ENCODE assay signal across 11 cellular contexts in the genomic region with DNA sequence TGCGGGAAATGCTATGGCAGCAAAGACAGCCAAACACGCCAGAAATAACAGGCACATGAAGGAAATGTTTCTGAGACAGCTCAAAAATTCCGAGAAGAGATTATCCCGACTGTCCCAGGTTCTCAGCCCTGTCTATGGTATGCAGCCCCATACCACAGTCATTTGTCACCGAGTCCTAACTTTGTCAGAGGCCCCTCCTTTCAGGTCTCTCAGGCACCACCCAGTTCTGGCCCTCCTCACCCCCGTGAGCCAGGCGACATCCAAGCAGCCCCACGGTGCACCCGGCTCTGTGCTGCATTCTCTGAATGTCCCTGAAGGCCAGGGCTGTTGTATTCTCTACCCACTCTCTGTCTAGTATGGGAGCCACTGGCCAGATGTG. TPM values are rescaled to one million over a fixed set of nuclear protein-coding genes. Genes with fewer than 3 reads are reported as not detected.
DNase-seq lines count a peak whose midpoint lies in the region; ATAC-seq and TF ChIP-seq lines count a peak whose summit lies in the region.
"Had no signal": no experiment of that assay in that cellular context is flagged by ENCODE, and none has a peak within 500 bp of the region (broad histone marks: within the 10 kb centered on the region; RNA-seq: fewer than 3 reads in every experiment).

No MANE protein-coding gene starts in this region.

- peak overlapping the region; percentile 87 for H3K27ac Mint-ChIP-seq in neural crest cell (ENCODE audit: unreplicated experiment)

- H3K79me2 ChIP-seq in ACC112 (ENCODE audit: control insufficient read depth, insufficient read depth, low read length, unreplicated experiment): peaks cover 81% of the 10 kb centered on the region

- H3K9me3 ChIP-seq in Panc1 (ENCODE audit: control insufficient read depth, insufficient read depth, low read depth, low read length) (no peaks in the 10 kb centered on the region), esophagus muscularis mucosa (no peaks in the 10 kb centered on the region)

- peak; percentile 62 for TF ChIP-seq EP300 in esophagus muscularis mucosa (IDR thresholded peaks at IDR 0.05)

- no peaks in the 10 kb centered on the region for H3K9me3 Mint-ChIP-seq in neural crest cell
- H3K9me3 Mint-ChIP-seq: CD4-positive, CD25-positive, alpha-beta regulatory T cell had no signal

- BruUV-seq in Panc1 (replicated peaks; lab: Mats Ljungman, UMichigan): no TSS peak

- TF ChIP-seq CTCF in Panc1 (IDR thresholded peaks at IDR 0.05) (no peak), esophagus muscularis mucosa (IDR thresholded peaks at IDR 0.05) (no peak), neural crest cell (conservative IDR thresholded peaks at IDR 0.05) (no peak)

- peak overlapping the region; percentile 58 for H3K4me3 ChIP-seq in ACC112 (ENCODE audit: low read depth, low read length)
- no peak overlapping the region for H3K4me3 ChIP-seq in Panc1 (ENCODE audit: low read depth in 2 of 2, low read length in 2 of 2)
- peak overlapping the region in 3 of 4 donors; percentile 20 to 25 (median 24) for H3K4me3 ChIP-seq in esophagus muscularis mucosa

- H2AFZ ChIP-seq in ACC112 (ENCODE audit: low read length, unreplicated experiment): no peak overlapping the region

- intact Hi-C loops in Panc1 (cut with micrococcal nuclease; ENCODE audit: unreplicated experiment) (no loop called here), esophagus muscularis mucosa (cut with DNase I) (no loop called here)

- H3K27me3 ChIP-seq in ACC112 (ENCODE audit: insufficient read depth, low read length): no peaks in the 10 kb centered on the region
- no peaks in the 10 kb centered on the region for H3K27me3 ChIP-seq in Panc1 (ENCODE audit: control insufficient read depth, insufficient read depth, low read length)
- no peaks in the 10 kb centered on the region for H3K27me3 ChIP-seq in esophagus muscularis mucosa

- in situ Hi-C loops in Panc1 (cut with HindIII; ENCODE audit: low pct_unique_long_range_greater_than_20kb, low sequenced_read_pairs): no loop called here

- H3K36me3 ChIP-seq in ACC112 (ENCODE audit: insufficient read depth, low read length): peaks cover 46% of the 10 kb centered on the region
- H3K36me3 ChIP-seq in Panc1 (ENCODE audit: control insufficient read depth, insufficient read depth, low read length): peaks cover 2% of the 10 kb centered on the region; the same call in 1 of the 2 replicates
- H3K36me3 ChIP-seq in esophagus muscularis mucosa: peaks cover 0 to 45% (median 20%) of the 10 kb centered on the region in 4 donors

- no peak overlapping the region for H3K4me3 Mint-ChIP-seq in neural crest cell

- ATAC-seq in Panc1 (peak; percentile 70), GM21576 (IDR thresholded peaks at IDR 0.05; ENCODE audit: unreplicated experiment) (no peak), HG03565 (IDR thresholded peaks at IDR 0.05; ENCODE audit: unreplicated experiment) (no peak)

- POLR2A ChIA-PET in Panc1 (lab: Charles Lee): interaction anchor here (0.5 to 0.7 kb wide), 2 partner anchors 12 to 13 kb away, joined by 3 to 4 read pairs; no protein-coding TSS in a partner anchor

- no peak for TF ChIP-seq POLR2A in esophagus muscularis mucosa (IDR thresholded peaks at IDR 0.05; ENCODE audit: low read depth)

- peaks cover 26% of the 10 kb centered on the region for H3K36me3 Mint-ChIP-seq in neural crest cell (ENCODE audit: low read depth)

- no peak for DNase-seq in Panc1 (ENCODE audit: low read depth, low spot score)
- DNase-seq in esophagus muscularis mucosa (ENCODE audit: extremely low spot score): no peak
- DNase-seq in neural crest cell (ENCODE audit: low read depth, low spot score): no peak
- no peak for DNase-seq in activated CD4-positive, alpha-beta T cell treated with anti-CD3 and anti-CD28 coated beads for 48 hours
- no peak for DNase-seq in NCI-H146 treated with DMSO at 0.1 percent for 48 hours (lab: John Stamatoyannopoulos, UW; ENCODE audit: unreplicated experiment)
- DNase-seq: CD4-positive, CD25-positive, alpha-beta regulatory T cell; cortex of kidney; stimulated activated CD4-positive, alpha-beta T cell treated with anti-CD3 and anti-CD28 coated beads, Interleukin-4, amount 100 ng/mL, for 24 hours had no signal

- 25% methylated on average over 5 of the region's 9 CpGs for WGBS in esophagus muscularis mucosa

- H3K4me1 ChIP-seq in ACC112 (ENCODE audit: control insufficient read depth, insufficient read depth, low read length, unreplicated experiment) (peaks cover 86% of the 10 kb centered on the region), Panc1 (ENCODE audit: control insufficient read depth, insufficient read depth, low read length) (peaks cover 62% of the 10 kb centered on the region), esophagus muscularis mucosa (peaks cover 69 to 80% (median 74%) of the 10 kb centered on the region in 4 donors)

- H3K27ac ChIP-seq in ACC112 (ENCODE audit: low read depth, low read length) (peak overlapping the region; percentile 99), Panc1 (ENCODE audit: low read length) (peak overlapping the region; percentile 80), esophagus muscularis mucosa (replicated peaks in 1 of 4) (peak overlapping the region; percentile 84 to 91 (median 87))

- CTCF ChIA-PET in Panc1 (lab: Charles Lee): no interaction called here

- no peaks in the 10 kb centered on the region for H3K27me3 Mint-ChIP-seq in neural crest cell (ENCODE audit: low read depth)
- H3K27me3 Mint-ChIP-seq: CD4-positive, CD25-positive, alpha-beta regulatory T cell had no signal

- peaks cover 54% of the 10 kb centered on the region for H3K4me1 Mint-ChIP-seq in neural crest cell

RNA-seq across cellular contexts. Expression of a gene that starts 24.0 kb away (rescaled TPM):
- total RNA-seq in Panc1 (2021; ENCODE audit: unreplicated experiment) (58.6 TPM), esophagus muscularis mucosa (10 to 100 TPM; 14.1 to 40.9 (median 28.7) TPM), neural crest cell (32.9 and 34.3 TPM in 2 replicates)
- 40.0 TPM for polyA plus RNA-seq in Panc1 (2012; ENCODE audit: insufficient read length)

RNA-seq across cellular contexts. Expression of a gene that starts 46.5 kb away (rescaled TPM):
- total RNA-seq in Panc1 (2021; ENCODE audit: unreplicated experiment) (not detected), esophagus muscularis mucosa (not detected), neural crest cell (not detected in 2 replicates)
- polyA plus RNA-seq in Panc1 (2012; ENCODE audit: insufficient read length): not detected
- total RNA-seq: CD4-positive, CD25-positive, alpha-beta regulatory T cell had no signal
- polyA plus RNA-seq: CD4-positive, CD25-positive, alpha-beta regulatory T cell had no signal

Comparison
In these comparisons a context has a peak if more than half of its experiments do, and no peak if none do; other contexts are left out.
1. H3K4me3 ChIP-seq: peak in ACC112 (single experiment) and esophagus muscularis mucosa (3 of 4); none in Panc1 (0 of 2).
2. Peak in every context shown above with its lines, with median percentiles within 50 percentile points of each other: H3K27ac ChIP-seq.